In genomic region chr4:112853662-112854256, GRCh38 we compare ENCODE assay signal across 11 cellular contexts.
DNase-seq lines count a peak whose midpoint lies in the region; ATAC-seq, FAIRE-seq and TF ChIP-seq lines count a peak whose summit lies in the region.
"Had no signal": no experiment of that assay in that cellular context is flagged by ENCODE, and none has a peak within 500 bp of the region (broad histone marks: within the 10 kb centered on the region; RNA-seq: fewer than 3 reads in every experiment).

No MANE protein-coding gene starts in this region.

- H3K79me2 ChIP-seq in astrocyte (ENCODE audit: insufficient read depth, low read length) = no peaks in the 10 kb centered on the region

- no peak overlapping the region for H3K4me3 ChIP-seq in HEK293 (ENCODE audit: low read depth, low read length)
- no peak overlapping the region for H3K4me3 ChIP-seq in astrocyte (ENCODE audit: insufficient read depth, low read depth, low read length)
- H3K4me3 ChIP-seq in right lobe of liver = no peak overlapping the region

- H3K9me3 ChIP-seq in HEK293 (ENCODE audit: control insufficient read depth, insufficient read depth, low read depth, low read length) (no peaks in the 10 kb centered on the region), astrocyte (ENCODE audit: insufficient read depth, low read depth, low read length) (no peaks in the 10 kb centered on the region), right lobe of liver (no peaks in the 10 kb centered on the region)

- H3K36me3 Mint-ChIP-seq in astrocyte (ENCODE audit: low read depth, unreplicated experiment) = peaks cover 2% of the 10 kb centered on the region

- in situ Hi-C loops in G401 (cut with HindIII; ENCODE audit: low sequenced_read_pairs) = no loop called here

- H3K27ac Mint-ChIP-seq in astrocyte (ENCODE audit: unreplicated experiment) = no peak overlapping the region

- no peak for ATAC-seq in right lobe of liver
- no peak for ATAC-seq in HG03025 (IDR thresholded peaks at IDR 0.05; ENCODE audit: low FRiP score, unreplicated experiment)
- ATAC-seq in GM19467 (IDR thresholded peaks at IDR 0.05; ENCODE audit: unreplicated experiment) = no peak

- H3K27me3 ChIP-seq in astrocyte (ENCODE audit: insufficient read depth, low read length) = no peaks in the 10 kb centered on the region
- H3K27me3 ChIP-seq in right lobe of liver = no peaks in the 10 kb centered on the region

- no peak overlapping the region for H3K4me2 ChIP-seq in astrocyte (ENCODE audit: low read length)

- no peak overlapping the region for H3K4me3 Mint-ChIP-seq in astrocyte (ENCODE audit: unreplicated experiment)

- intact Hi-C loops in right lobe of liver (cut with DNase I) = loop anchor here in 1 of 2 donors (10.0 kb wide), 1 partner anchor 81 kb away; no protein-coding TSS in a partner anchor

- no peaks in the 10 kb centered on the region for H4K20me1 ChIP-seq in astrocyte (ENCODE audit: insufficient read depth, low read length)

- TF ChIP-seq CTCF in AG09319 (IDR thresholded peaks at IDR 0.05; ENCODE audit: low read depth, low read length) (peak; percentile 38), HEK293 (tag by site-specific recombination; IDR thresholded peaks at IDR 0.05) (no peak), astrocyte (IDR thresholded peaks at IDR 0.05; ENCODE audit: insufficient read depth, low read depth, low read length) (peak; percentile 40), right lobe of liver (IDR thresholded peaks at IDR 0.05) (peak; percentile 47 to 62 (median 51)), GM20000 (IDR thresholded peaks at IDR 0.05; ENCODE audit: extremely low read depth, missing control alignments) (no peak)

- no peak overlapping the region for H2AFZ ChIP-seq in astrocyte (ENCODE audit: low read depth, low read length)

- H3K4me1 Mint-ChIP-seq in astrocyte (ENCODE audit: low read depth, unreplicated experiment) = peaks cover 10% of the 10 kb centered on the region

- no peaks in the 10 kb centered on the region for H3K27me3 Mint-ChIP-seq in astrocyte (ENCODE audit: low read depth, unreplicated experiment)

- 0 out of 2 replicates have a peak, but pooled peaks cover 2% of the 10 kb centered on the region for H3K4me1 ChIP-seq in HEK293 (ENCODE audit: control insufficient read depth, insufficient read depth, low read length)
- no peaks in the 10 kb centered on the region for H3K4me1 ChIP-seq in astrocyte (ENCODE audit: insufficient read depth, low read length)
- no peaks in the 10 kb centered on the region for H3K4me1 ChIP-seq in right lobe of liver

- no peak overlapping the region for H3K9ac ChIP-seq in astrocyte (ENCODE audit: low read length)

- TF ChIP-seq POLR2A in right lobe of liver (IDR thresholded peaks at IDR 0.05) = no peak

- H3K9me3 Mint-ChIP-seq in astrocyte (ENCODE audit: unreplicated experiment) = no peaks in the 10 kb centered on the region

- H3K36me3 ChIP-seq in HEK293 (ENCODE audit: control insufficient read depth in 2 of 2, insufficient read depth in 1 of 2, low read length in 2 of 2) (no peaks in the 10 kb centered on the region), astrocyte (ENCODE audit: insufficient read depth, low read length) (no peaks in the 10 kb centered on the region), right lobe of liver (no peaks in the 10 kb centered on the region)

- 36% methylated on average over 3 of the region's 3 CpGs for WGBS in right lobe of liver (ENCODE audit: insufficient coverage, low coverage, low lambda C conversion rate, missing lambda C conversion rate)

- H3K27ac ChIP-seq in HEK293 (ENCODE audit: extremely low read depth, low read depth, low read length) (no peak overlapping the region), astrocyte (ENCODE audit: low read depth, low read length) (no peak overlapping the region), right lobe of liver (no peak overlapping the region)

- peak; percentile 20 for FAIRE-seq in astrocyte (lab: Jason Lieb, UNC)
- FAIRE-seq: colon had no signal

- no peak for DNase-seq in AG09319 (ENCODE audit: extremely low read depth, low read depth)
- DNase-seq in astrocyte (ENCODE audit: low read depth) = no peak
- no peak for DNase-seq in right lobe of liver
- no peak for DNase-seq in G401 (ENCODE audit: low spot score)
- no peak for DNase-seq in GM20000 (ENCODE audit: low spot score)
- DNase-seq: activated CD4-positive, alpha-beta T cell treated with anti-CD3 and anti-CD28 coated beads, Interleukin-2, amount 50 U/mL, for 4 hours; GOT3 had no signal

- POLR2A ChIA-PET in HEK293 (lab: Yijun Ruan, JAX) = no interaction called here

- CTCF ChIA-PET in HEK293 (lab: Yijun Ruan, JAX) = interaction anchor here (0.9 to 2.7 kb wide), 3 partner anchors 10 to 87 kb away, joined by 3 to 19 read pairs (median 3); no protein-coding TSS in a partner anchor

TF ChIP-seq in HEK293, 187 proteins besides CTCF, POLR2A, EP300 and RAD21:
- no peak for TF ChIP-seq ZNF391 (tag by site-specific recombination; IDR thresholded peaks at IDR 0.05; ENCODE audit: borderline replicate concordance, low read depth)
- TF ChIP-seq ZNF654 (tag by site-specific recombination; IDR thresholded peaks at IDR 0.05; ENCODE audit: low read depth) = peak; percentile 59

Comparison
In these comparisons a context has a peak if more than half of its experiments do, and no peak if none do; other contexts are left out.
1. CTCF ChIP-seq: peak in AG09319 (single experiment), astrocyte (single experiment) and right lobe of liver (4 of 4); none in HEK293 (single experiment) and GM20000 (single experiment).